2 cellular contexts compared by ENCODE assay signal in the genomic region with DNA sequence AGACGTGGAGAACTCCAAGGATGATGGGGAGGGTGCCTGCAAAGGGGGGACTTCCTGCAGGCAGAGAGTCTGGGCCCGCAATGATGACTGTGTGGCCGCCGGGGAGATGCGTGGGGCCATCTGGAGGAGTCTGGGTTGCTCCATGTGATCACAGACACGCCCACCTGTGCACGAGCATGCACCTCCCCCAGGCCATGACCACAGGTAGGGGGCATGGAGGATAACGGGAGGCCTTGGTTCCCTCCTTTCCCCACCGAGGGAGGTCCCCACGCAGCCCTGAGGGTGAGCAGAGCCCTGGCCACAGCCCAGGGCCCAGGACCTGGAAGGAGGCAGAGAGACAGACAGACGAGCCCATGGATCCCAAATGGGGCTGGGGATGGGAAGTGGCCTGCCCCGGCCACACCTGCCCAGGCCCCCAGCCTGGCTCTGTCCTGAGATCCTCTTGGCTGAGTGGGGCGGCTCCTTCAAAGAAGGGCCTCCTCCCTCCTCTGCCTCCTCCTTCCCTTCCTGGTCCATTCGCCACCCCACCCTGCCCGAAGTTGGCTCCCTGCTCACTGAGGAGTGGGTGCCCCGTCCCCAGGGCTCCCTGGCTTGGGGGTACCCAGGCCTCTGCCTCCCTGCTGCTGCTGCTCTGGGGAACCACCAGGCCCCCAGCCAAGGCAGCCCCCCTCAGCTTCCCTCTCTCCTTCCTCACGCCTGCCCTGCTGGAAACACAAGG.
TF ChIP-seq lines count a peak whose summit lies in the region.

No MANE protein-coding gene starts in this region.

TF ChIP-seq in GM23338, 12 proteins besides CTCF, POLR2A, EP300 and RAD21 (continues in another document):
- TF ChIP-seq STAT1 (IDR thresholded peaks at IDR 0.05; ENCODE audit: unreplicated experiment): no peak
- TF ChIP-seq EZH2 (IDR thresholded peaks at IDR 0.05; ENCODE audit: low read depth, unreplicated experiment): no peak
- TF ChIP-seq, protein P1, sequence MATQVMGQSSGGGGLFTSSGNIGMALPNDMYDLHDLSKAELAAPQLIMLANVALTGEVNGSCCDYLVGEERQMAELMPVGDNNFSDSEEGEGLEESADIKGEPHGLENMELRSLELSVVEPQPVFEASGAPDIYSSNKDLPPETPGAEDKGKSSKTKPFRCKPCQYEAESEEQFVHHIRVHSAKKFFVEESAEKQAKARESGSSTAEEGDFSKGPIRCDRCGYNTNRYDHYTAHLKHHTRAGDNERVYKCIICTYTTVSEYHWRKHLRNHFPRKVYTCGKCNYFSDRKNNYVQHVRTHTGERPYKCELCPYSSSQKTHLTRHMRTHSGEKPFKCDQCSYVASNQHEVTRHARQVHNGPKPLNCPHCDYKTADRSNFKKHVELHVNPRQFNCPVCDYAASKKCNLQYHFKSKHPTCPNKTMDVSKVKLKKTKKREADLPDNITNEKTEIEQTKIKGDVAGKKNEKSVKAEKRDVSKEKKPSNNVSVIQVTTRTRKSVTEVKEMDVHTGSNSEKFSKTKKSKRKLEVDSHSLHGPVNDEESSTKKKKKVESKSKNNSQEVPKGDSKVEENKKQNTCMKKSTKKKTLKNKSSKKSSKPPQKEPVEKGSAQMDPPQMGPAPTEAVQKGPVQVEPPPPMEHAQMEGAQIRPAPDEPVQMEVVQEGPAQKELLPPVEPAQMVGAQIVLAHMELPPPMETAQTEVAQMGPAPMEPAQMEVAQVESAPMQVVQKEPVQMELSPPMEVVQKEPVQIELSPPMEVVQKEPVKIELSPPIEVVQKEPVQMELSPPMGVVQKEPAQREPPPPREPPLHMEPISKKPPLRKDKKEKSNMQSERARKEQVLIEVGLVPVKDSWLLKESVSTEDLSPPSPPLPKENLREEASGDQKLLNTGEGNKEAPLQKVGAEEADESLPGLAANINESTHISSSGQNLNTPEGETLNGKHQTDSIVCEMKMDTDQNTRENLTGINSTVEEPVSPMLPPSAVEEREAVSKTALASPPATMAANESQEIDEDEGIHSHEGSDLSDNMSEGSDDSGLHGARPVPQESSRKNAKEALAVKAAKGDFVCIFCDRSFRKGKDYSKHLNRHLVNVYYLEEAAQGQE (IDR thresholded peaks at IDR 0.05; ENCODE audit: unreplicated experiment): no peak
- TF ChIP-seq POLR2AphosphoS5 (IDR thresholded peaks at IDR 0.05; ENCODE audit: low read depth): no peak
- no peak for TF ChIP-seq JUNB (IDR thresholded peaks at IDR 0.05; ENCODE audit: unreplicated experiment)
- no peak for TF ChIP-seq ZNF462 (CRISPR knock-in tag; IDR thresholded peaks at IDR 0.05)
- no peak for TF ChIP-seq ETS1 (IDR thresholded peaks at IDR 0.05)
- no peak for TF ChIP-seq EZH2phosphoT487 (IDR thresholded peaks at IDR 0.05; ENCODE audit: unreplicated experiment)

TF ChIP-seq in K562, 482 proteins besides CTCF, POLR2A, EP300 and RAD21 (continues in another document):
- peak; percentile 15; the same call in 1 of the 2 replicates for TF ChIP-seq TFAP4 (CRISPR knock-in tag; IDR thresholded peaks at IDR 0.05; ENCODE audit: borderline replicate concordance)
- TF ChIP-seq ZNF79 (CRISPR knock-in tag; IDR thresholded peaks at IDR 0.05; ENCODE audit: low read depth): no peak
- no peak for TF ChIP-seq SMARCC2 (IDR thresholded peaks at IDR 0.05; ENCODE audit: low read depth)
- TF ChIP-seq POLR2H (tag; IDR thresholded peaks at IDR 0.05; ENCODE audit: low read depth): no peak
- TF ChIP-seq NONO (IDR thresholded peaks at IDR 0.05; ENCODE audit: low read depth in 2 of 2, low read length in 1 of 2): no peak
- no peak for TF ChIP-seq ZNF695 (CRISPR knock-in tag; IDR thresholded peaks at IDR 0.05)
- TF ChIP-seq CREM (IDR thresholded peaks at IDR 0.05; ENCODE audit: low read depth): peak; percentile 71
- no peak for TF ChIP-seq KLF6 (CRISPR knock-in tag; IDR thresholded peaks at IDR 0.05; ENCODE audit: borderline replicate concordance)
- TF ChIP-seq, protein P2, sequence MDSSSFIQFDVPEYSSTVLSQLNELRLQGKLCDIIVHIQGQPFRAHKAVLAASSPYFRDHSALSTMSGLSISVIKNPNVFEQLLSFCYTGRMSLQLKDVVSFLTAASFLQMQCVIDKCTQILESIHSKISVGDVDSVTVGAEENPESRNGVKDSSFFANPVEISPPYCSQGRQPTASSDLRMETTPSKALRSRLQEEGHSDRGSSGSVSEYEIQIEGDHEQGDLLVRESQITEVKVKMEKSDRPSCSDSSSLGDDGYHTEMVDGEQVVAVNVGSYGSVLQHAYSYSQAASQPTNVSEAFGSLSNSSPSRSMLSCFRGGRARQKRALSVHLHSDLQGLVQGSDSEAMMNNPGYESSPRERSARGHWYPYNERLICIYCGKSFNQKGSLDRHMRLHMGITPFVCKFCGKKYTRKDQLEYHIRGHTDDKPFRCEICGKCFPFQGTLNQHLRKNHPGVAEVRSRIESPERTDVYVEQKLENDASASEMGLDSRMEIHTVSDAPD (CRISPR knock-in tag; IDR thresholded peaks at IDR 0.05): no peak
- TF ChIP-seq RNF219 (CRISPR knock-in tag; IDR thresholded peaks at IDR 0.05): no peak
- no peak for TF ChIP-seq HOXB6 (CRISPR knock-in tag; IDR thresholded peaks at IDR 0.05; ENCODE audit: borderline replicate concordance)
- TF ChIP-seq, protein P3, sequence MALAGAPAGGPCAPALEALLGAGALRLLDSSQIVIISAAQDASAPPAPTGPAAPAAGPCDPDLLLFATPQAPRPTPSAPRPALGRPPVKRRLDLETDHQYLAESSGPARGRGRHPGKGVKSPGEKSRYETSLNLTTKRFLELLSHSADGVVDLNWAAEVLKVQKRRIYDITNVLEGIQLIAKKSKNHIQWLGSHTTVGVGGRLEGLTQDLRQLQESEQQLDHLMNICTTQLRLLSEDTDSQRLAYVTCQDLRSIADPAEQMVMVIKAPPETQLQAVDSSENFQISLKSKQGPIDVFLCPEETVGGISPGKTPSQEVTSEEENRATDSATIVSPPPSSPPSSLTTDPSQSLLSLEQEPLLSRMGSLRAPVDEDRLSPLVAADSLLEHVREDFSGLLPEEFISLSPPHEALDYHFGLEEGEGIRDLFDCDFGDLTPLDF (CRISPR knock-in tag; IDR thresholded peaks at IDR 0.05): no peak
- no peak for TF ChIP-seq SREBF2 (CRISPR knock-in tag; IDR thresholded peaks at IDR 0.05)
- TF ChIP-seq GTF3C2 (IDR thresholded peaks at IDR 0.05; ENCODE audit: borderline replicate concordance, extremely low read depth, insufficient read length): no peak
- TF ChIP-seq ATF3 (IDR thresholded peaks at IDR 0.05): no peak
- TF ChIP-seq ATF3 (CRISPR knock-in tag; conservative IDR thresholded peaks at IDR 0.05): no peak
- TF ChIP-seq SAFB (IDR thresholded peaks at IDR 0.05; ENCODE audit: borderline replicate concordance, low read depth, low read length): no peak
- peak; percentile 42; the same call in 1 of the 2 replicates for TF ChIP-seq USF2 (CRISPR knock-in tag; IDR thresholded peaks at IDR 0.05)
- TF ChIP-seq BCL6 (CRISPR knock-in tag; IDR thresholded peaks at IDR 0.05): no peak
- no peak for TF ChIP-seq NCOA4 (IDR thresholded peaks at IDR 0.05; ENCODE audit: partially characterized antibody)
- no peak for TF ChIP-seq CBFB (CRISPR knock-in tag; IDR thresholded peaks at IDR 0.05)
- no peak for TF ChIP-seq ZSCAN29 (IDR thresholded peaks at IDR 0.05)
- TF ChIP-seq ZNF347 (CRISPR knock-in tag; IDR thresholded peaks at IDR 0.05; ENCODE audit: low read depth): no peak
- no peak for TF ChIP-seq SMARCB1 (IDR thresholded peaks at IDR 0.05; ENCODE audit: insufficient read length, low read depth)
- peak; percentile 62; the same call in 1 of the 2 replicates for TF ChIP-seq USF1 (CRISPR knock-in tag; IDR thresholded peaks at IDR 0.05)
- peak; percentile 43; the same call in 1 of the 2 replicates for TF ChIP-seq POLR2G (IDR thresholded peaks at IDR 0.05; ENCODE audit: low read depth, low read length)
- no peak for TF ChIP-seq NCOA1 (IDR thresholded peaks at IDR 0.05; ENCODE audit: low read depth)
- TF ChIP-seq ESRRB (CRISPR knock-in tag; IDR thresholded peaks at IDR 0.05; ENCODE audit: borderline replicate concordance): no peak
- TF ChIP-seq PBX2 (CRISPR knock-in tag; IDR thresholded peaks at IDR 0.05; ENCODE audit: low read depth): no peak
- no peak for TF ChIP-seq PBX2 (tag; conservative IDR thresholded peaks at IDR 0.05; ENCODE audit: low read depth)
